In the genomic region with DNA sequence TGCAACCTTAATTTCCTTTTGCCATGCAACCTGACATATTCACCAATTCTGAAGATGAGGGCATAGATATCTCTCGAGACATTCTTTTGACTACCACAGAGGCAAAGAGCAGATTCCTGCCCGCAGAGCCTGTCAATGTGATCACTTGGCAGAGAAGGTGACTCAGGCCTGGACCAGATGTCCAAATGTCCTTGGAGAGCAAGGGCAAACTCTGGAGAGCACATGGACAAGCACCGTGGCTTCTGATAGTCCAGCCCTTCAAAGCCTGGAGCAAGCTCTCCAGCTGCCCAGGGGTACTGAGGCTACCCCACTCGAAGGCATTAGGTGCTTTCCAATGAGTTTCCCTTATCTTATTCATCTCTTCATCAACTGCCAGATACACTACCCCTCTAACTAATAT, we compare ENCODE assay signal across 22 cellular contexts.
"Had no signal": no experiment of that assay in that cellular context is flagged by ENCODE, and none has a peak within 500 bp of the region (broad histone marks: within the 10 kb centered on the region; RNA-seq: fewer than 3 reads in every experiment).

No MANE protein-coding gene starts in this region.

- DNase-seq: activated CD4-positive, alpha-beta T cell treated with anti-CD3 and anti-CD28 coated beads for 48 hours; activated CD4-positive, alpha-beta T cell treated with anti-CD3 and anti-CD28 coated beads, Interleukin-2, amount 50 U/mL, for 48 hours; activated CD8-positive, alpha-beta memory T cell treated with anti-CD3 and anti-CD28 coated beads for 24 hours; activated CD8-positive, alpha-beta memory T cell treated with anti-CD3 and anti-CD28 coated beads, Interleukin-2, amount 50 U/mL, for 48 hours; activated naive CD4-positive, alpha-beta T cell; activated T-cell treated with anti-CD3 and anti-CD28 coated beads, Interleukin-2, amount 50 U/mL, for 24 hours; anterior cingulate cortex; endodermal cell; esophagus squamous epithelium; left colon; naive B cell; nucleus accumbens; right cardiac atrium; stimulated activated CD4-positive, alpha-beta T cell treated with anti-CD3 and anti-CD28 coated beads, Interleukin-12 subunit alpha, Interleukin-12 subunit beta, amount 100 ng/mL, for 4 hours; stimulated activated CD4-positive, alpha-beta T cell treated with anti-CD3 and anti-CD28 coated beads, Interleukin-4, amount 100 ng/mL, for 1 hour; stimulated activated naive CD8-positive, alpha-beta T cell treated with anti-CD3 and anti-CD28 coated beads, Interleukin-15, Interleukin-2, amounts not matched to agents 100 U/mL and 50 U/mL, for 24 hours; T-helper 9 cell; testis; transverse colon; WERI-Rb-1 had no signal

- H3K27ac ChIP-seq: esophagus squamous epithelium, gastroesophageal sphincter, hepatocyte, testis, transverse colon, WERI-Rb-1 had no signal

- H3K4me1 ChIP-seq: gastroesophageal sphincter, testis, transverse colon had no signal

- H3K9me3 ChIP-seq: esophagus squamous epithelium, gastroesophageal sphincter, testis, transverse colon had no signal

- H3K4me3 ChIP-seq: esophagus squamous epithelium, gastroesophageal sphincter, hepatocyte, testis, transverse colon had no signal

- H3K27me3 ChIP-seq: esophagus squamous epithelium, gastroesophageal sphincter, testis, transverse colon had no signal

- H3K36me3 ChIP-seq: esophagus squamous epithelium, gastroesophageal sphincter, transverse colon, WERI-Rb-1 had no signal
